ENCODE assay signal across 1 cellular context in genomic region chr1:2227341-2228156, GRCh38.
A peak's percentile ranks its signal among the peaks of the same experiment; 100 is the strongest.
TF ChIP-seq lines count a peak whose summit lies in the region.

No MANE protein-coding gene starts in this region.

TF ChIP-seq in HepG2, 621 proteins besides CTCF, POLR2A, EP300 and RAD21 (continued from another document and continues in another):
- no peak for TF ChIP-seq LCORL (IDR thresholded peaks at IDR 0.05)
- peak; percentile 44; the same call in 1 of the 2 replicates for TF ChIP-seq LCORL (CRISPR knock-in tag; IDR thresholded peaks at IDR 0.05)
- TF ChIP-seq ETV5 (CRISPR knock-in tag; IDR thresholded peaks at IDR 0.05; ENCODE audit: borderline replicate concordance): 0 out of 2 replicates have a peak, but pooled peaks have one; percentile 39
- TF ChIP-seq, protein P1, sequence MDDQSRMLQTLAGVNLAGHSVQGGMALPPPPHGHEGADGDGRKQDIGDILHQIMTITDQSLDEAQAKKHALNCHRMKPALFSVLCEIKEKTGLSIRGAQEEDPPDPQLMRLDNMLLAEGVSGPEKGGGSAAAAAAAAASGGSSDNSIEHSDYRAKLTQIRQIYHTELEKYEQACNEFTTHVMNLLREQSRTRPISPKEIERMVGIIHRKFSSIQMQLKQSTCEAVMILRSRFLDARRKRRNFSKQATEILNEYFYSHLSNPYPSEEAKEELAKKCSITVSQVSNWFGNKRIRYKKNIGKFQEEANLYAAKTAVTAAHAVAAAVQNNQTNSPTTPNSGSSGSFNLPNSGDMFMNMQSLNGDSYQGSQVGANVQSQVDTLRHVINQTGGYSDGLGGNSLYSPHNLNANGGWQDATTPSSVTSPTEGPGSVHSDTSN (CRISPR knock-in tag; IDR thresholded peaks at IDR 0.05; ENCODE audit: borderline replicate concordance): 0 out of 2 replicates have a peak, but pooled peaks have one; percentile 47
- TF ChIP-seq, protein P2, sequence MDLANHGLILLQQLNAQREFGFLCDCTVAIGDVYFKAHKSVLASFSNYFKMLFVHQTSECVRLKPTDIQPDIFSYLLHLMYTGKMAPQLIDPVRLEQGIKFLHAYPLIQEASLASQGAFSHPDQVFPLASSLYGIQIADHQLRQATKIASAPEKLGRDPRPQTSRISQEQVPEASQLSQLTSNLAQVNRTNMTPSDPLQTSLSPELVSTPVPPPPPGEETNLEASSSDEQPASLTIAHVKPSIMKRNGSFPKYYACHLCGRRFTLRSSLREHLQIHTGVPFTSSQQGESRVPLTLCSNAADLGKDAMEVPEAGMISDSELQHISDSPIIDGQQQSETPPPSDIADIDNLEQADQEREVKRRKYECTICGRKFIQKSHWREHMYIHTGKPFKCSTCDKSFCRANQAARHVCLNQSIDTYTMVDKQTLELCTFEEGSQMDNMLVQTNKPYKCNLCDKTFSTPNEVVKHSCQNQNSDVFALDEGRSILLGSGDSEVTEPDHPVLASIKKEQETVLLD (CRISPR knock-in tag; IDR thresholded peaks at IDR 0.05; ENCODE audit: low read depth): 0 out of 2 replicates have a peak, but pooled peaks have one; percentile 14
- TF ChIP-seq, protein P3, sequence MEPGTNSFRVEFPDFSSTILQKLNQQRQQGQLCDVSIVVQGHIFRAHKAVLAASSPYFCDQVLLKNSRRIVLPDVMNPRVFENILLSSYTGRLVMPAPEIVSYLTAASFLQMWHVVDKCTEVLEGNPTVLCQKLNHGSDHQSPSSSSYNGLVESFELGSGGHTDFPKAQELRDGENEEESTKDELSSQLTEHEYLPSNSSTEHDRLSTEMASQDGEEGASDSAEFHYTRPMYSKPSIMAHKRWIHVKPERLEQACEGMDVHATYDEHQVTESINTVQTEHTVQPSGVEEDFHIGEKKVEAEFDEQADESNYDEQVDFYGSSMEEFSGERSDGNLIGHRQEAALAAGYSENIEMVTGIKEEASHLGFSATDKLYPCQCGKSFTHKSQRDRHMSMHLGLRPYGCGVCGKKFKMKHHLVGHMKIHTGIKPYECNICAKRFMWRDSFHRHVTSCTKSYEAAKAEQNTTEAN (CRISPR knock-in tag; conservative IDR thresholded peaks at IDR 0.05): peak; percentile 63; the same call in 1 of the 2 replicates
- TF ChIP-seq, protein P4, sequence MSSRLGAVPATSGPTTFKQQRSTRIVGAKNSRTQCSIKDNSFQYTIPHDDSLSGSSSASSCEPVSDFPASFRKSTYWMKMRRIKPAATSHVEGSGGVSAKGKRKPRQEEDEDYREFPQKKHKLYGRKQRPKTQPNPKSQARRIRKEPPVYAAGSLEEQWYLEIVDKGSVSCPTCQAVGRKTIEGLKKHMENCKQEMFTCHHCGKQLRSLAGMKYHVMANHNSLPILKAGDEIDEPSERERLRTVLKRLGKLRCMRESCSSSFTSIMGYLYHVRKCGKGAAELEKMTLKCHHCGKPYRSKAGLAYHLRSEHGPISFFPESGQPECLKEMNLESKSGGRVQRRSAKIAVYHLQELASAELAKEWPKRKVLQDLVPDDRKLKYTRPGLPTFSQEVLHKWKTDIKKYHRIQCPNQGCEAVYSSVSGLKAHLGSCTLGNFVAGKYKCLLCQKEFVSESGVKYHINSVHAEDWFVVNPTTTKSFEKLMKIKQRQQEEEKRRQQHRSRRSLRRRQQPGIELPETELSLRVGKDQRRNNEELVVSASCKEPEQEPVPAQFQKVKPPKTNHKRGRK (CRISPR knock-in tag; IDR thresholded peaks at IDR 0.05): no peak
- peak; percentile 71 for TF ChIP-seq GABPB1 (CRISPR knock-in tag; IDR thresholded peaks at IDR 0.05)
- TF ChIP-seq FIP1L1 (IDR thresholded peaks at IDR 0.05; ENCODE audit: borderline replicate concordance, insufficient read depth, low read depth, low read length): no peak
- TF ChIP-seq IRF2 (CRISPR knock-in tag; IDR thresholded peaks at IDR 0.05): no peak
- TF ChIP-seq MEIS2 (CRISPR knock-in tag; IDR thresholded peaks at IDR 0.05): peak; percentile 61; the same call in 1 of the 2 replicates
- no peak for TF ChIP-seq MATR3 (CRISPR knock-in tag; IDR thresholded peaks at IDR 0.05)
- TF ChIP-seq HES4 (CRISPR knock-in tag; IDR thresholded peaks at IDR 0.05; ENCODE audit: borderline replicate concordance): 0 out of 2 replicates have a peak, but pooled peaks have one; percentile 32
- no peak for TF ChIP-seq SP1 (IDR thresholded peaks at IDR 0.05)
- peak; percentile 47 for TF ChIP-seq SP1 (CRISPR knock-in tag; IDR thresholded peaks at IDR 0.05)
- TF ChIP-seq MED1 (CRISPR knock-in tag; IDR thresholded peaks at IDR 0.05): peak; percentile 27; the same call in 1 of the 2 replicates
- peak; percentile 40 for TF ChIP-seq ZNF883 (CRISPR knock-in tag; IDR thresholded peaks at IDR 0.05; ENCODE audit: not compliant biosample characterization)
- 0 out of 2 replicates have a peak, but pooled peaks have one; percentile 33 for TF ChIP-seq ZNF547 (CRISPR knock-in tag; IDR thresholded peaks at IDR 0.05)
- TF ChIP-seq MTF2 (CRISPR knock-in tag; IDR thresholded peaks at IDR 0.05; ENCODE audit: borderline replicate concordance): no peak
- no peak for TF ChIP-seq THAP8 (CRISPR knock-in tag; IDR thresholded peaks at IDR 0.05; ENCODE audit: borderline replicate concordance)
- no peak for TF ChIP-seq SIN3A (IDR thresholded peaks at IDR 0.05; ENCODE audit: borderline replicate concordance, low read depth, low read length)
- TF ChIP-seq, protein P5, sequence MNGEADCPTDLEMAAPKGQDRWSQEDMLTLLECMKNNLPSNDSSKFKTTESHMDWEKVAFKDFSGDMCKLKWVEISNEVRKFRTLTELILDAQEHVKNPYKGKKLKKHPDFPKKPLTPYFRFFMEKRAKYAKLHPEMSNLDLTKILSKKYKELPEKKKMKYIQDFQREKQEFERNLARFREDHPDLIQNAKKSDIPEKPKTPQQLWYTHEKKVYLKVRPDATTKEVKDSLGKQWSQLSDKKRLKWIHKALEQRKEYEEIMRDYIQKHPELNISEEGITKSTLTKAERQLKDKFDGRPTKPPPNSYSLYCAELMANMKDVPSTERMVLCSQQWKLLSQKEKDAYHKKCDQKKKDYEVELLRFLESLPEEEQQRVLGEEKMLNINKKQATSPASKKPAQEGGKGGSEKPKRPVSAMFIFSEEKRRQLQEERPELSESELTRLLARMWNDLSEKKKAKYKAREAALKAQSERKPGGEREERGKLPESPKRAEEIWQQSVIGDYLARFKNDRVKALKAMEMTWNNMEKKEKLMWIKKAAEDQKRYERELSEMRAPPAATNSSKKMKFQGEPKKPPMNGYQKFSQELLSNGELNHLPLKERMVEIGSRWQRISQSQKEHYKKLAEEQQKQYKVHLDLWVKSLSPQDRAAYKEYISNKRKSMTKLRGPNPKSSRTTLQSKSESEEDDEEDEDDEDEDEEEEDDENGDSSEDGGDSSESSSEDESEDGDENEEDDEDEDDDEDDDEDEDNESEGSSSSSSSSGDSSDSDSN (CRISPR knock-in tag; IDR thresholded peaks at IDR 0.05): peak; percentile 53; the same call in 1 of the 2 replicates
- TF ChIP-seq, protein P6, sequence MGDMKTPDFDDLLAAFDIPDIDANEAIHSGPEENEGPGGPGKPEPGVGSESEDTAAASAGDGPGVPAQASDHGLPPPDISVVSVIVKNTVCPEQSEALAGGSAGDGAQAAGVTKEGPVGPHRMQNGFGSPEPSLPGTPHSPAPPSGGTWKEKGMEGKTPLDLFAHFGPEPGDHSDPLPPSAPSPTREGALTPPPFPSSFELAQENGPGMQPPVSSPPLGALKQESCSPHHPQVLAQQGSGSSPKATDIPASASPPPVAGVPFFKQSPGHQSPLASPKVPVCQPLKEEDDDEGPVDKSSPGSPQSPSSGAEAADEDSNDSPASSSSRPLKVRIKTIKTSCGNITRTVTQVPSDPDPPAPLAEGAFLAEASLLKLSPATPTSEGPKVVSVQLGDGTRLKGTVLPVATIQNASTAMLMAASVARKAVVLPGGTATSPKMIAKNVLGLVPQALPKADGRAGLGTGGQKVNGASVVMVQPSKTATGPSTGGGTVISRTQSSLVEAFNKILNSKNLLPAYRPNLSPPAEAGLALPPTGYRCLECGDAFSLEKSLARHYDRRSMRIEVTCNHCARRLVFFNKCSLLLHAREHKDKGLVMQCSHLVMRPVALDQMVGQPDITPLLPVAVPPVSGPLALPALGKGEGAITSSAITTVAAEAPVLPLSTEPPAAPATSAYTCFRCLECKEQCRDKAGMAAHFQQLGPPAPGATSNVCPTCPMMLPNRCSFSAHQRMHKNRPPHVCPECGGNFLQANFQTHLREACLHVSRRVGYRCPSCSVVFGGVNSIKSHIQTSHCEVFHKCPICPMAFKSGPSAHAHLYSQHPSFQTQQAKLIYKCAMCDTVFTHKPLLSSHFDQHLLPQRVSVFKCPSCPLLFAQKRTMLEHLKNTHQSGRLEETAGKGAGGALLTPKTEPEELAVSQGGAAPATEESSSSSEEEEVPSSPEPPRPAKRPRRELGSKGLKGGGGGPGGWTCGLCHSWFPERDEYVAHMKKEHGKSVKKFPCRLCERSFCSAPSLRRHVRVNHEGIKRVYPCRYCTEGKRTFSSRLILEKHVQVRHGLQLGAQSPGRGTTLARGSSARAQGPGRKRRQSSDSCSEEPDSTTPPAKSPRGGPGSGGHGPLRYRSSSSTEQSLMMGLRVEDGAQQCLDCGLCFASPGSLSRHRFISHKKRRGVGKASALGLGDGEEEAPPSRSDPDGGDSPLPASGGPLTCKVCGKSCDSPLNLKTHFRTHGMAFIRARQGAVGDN (CRISPR knock-in tag; IDR thresholded peaks at IDR 0.05): peak; percentile 38
- 0 out of 2 replicates have a peak, but pooled peaks have one; percentile 25 for TF ChIP-seq ZNF788 (CRISPR knock-in tag; IDR thresholded peaks at IDR 0.05; ENCODE audit: borderline replicate concordance)
- no peak for TF ChIP-seq MEF2D (CRISPR knock-in tag; IDR thresholded peaks at IDR 0.05)
- TF ChIP-seq YY1 (IDR thresholded peaks at IDR 0.05; ENCODE audit: insufficient read depth, insufficient replicate concordance, low read depth, low read length): peak; percentile 57
- TF ChIP-seq ZNF557 (CRISPR knock-in tag; IDR thresholded peaks at IDR 0.05): no peak
- TF ChIP-seq ZNF772 (CRISPR knock-in tag; IDR thresholded peaks at IDR 0.05): 0 out of 2 replicates have a peak, but pooled peaks have one; percentile 35
- TF ChIP-seq ZC3H4 (CRISPR knock-in tag; IDR thresholded peaks at IDR 0.05; ENCODE audit: borderline replicate concordance): no peak
- TF ChIP-seq SALL1 (CRISPR knock-in tag; IDR thresholded peaks at IDR 0.05): peak; percentile 56; the same call in 1 of the 2 replicates
- TF ChIP-seq, protein P7, sequence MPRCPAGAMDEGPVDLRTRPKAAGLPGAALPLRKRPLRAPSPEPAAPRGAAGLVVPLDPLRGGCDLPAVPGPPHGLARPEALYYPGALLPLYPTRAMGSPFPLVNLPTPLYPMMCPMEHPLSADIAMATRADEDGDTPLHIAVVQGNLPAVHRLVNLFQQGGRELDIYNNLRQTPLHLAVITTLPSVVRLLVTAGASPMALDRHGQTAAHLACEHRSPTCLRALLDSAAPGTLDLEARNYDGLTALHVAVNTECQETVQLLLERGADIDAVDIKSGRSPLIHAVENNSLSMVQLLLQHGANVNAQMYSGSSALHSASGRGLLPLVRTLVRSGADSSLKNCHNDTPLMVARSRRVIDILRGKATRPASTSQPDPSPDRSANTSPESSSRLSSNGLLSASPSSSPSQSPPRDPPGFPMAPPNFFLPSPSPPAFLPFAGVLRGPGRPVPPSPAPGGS (CRISPR knock-in tag; IDR thresholded peaks at IDR 0.05): peak; percentile 75; the same call in 1 of the 2 replicates
- TF ChIP-seq ZNF672 (CRISPR knock-in tag; IDR thresholded peaks at IDR 0.05): no peak
- peak; percentile 57 for TF ChIP-seq HOXA5 (CRISPR knock-in tag; IDR thresholded peaks at IDR 0.05)
- TF ChIP-seq TBX3 (IDR thresholded peaks at IDR 0.05; ENCODE audit: borderline replicate concordance): no peak
- TF ChIP-seq ZNF441 (CRISPR knock-in tag; IDR thresholded peaks at IDR 0.05; ENCODE audit: borderline replicate concordance): 0 out of 2 replicates have a peak, but pooled peaks have one; percentile 48
- 0 out of 2 replicates have a peak, but pooled peaks have one; percentile 24 for TF ChIP-seq FOXK1 (CRISPR knock-in tag; IDR thresholded peaks at IDR 0.05; ENCODE audit: borderline replicate concordance, low read depth)
- no peak for TF ChIP-seq KLF9 (CRISPR knock-in tag; IDR thresholded peaks at IDR 0.05; ENCODE audit: low read depth)
- peak; percentile 25 for TF ChIP-seq ZNF574 (CRISPR knock-in tag; IDR thresholded peaks at IDR 0.05)
- no peak for TF ChIP-seq ZNF773 (CRISPR knock-in tag; IDR thresholded peaks at IDR 0.05; ENCODE audit: borderline replicate concordance)
- TF ChIP-seq ZNF274 (CRISPR knock-in tag; IDR thresholded peaks at IDR 0.05): no peak; the same call in 1 of the 2 replicates
- peak; percentile 38; the same call in 1 of the 2 replicates for TF ChIP-seq KDM5B (CRISPR knock-in tag; IDR thresholded peaks at IDR 0.05; ENCODE audit: borderline replicate concordance)
- TF ChIP-seq, protein P8, sequence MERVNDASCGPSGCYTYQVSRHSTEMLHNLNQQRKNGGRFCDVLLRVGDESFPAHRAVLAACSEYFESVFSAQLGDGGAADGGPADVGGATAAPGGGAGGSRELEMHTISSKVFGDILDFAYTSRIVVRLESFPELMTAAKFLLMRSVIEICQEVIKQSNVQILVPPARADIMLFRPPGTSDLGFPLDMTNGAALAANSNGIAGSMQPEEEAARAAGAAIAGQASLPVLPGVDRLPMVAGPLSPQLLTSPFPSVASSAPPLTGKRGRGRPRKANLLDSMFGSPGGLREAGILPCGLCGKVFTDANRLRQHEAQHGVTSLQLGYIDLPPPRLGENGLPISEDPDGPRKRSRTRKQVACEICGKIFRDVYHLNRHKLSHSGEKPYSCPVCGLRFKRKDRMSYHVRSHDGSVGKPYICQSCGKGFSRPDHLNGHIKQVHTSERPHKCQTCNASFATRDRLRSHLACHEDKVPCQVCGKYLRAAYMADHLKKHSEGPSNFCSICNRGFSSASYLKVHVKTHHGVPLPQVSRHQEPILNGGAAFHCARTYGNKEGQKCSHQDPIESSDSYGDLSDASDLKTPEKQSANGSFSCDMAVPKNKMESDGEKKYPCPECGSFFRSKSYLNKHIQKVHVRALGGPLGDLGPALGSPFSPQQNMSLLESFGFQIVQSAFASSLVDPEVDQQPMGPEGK (CRISPR knock-in tag; IDR thresholded peaks at IDR 0.05): peak; percentile 77
